ENCODE assay signal across 8 cellular contexts in genomic region chr2:210171309-210172218, GRCh38. TPM values are rescaled to one million over a fixed set of nuclear protein-coding genes. Genes with fewer than 3 reads are reported as not detected.
A peak's percentile ranks its signal among the peaks of the same experiment; 100 is the strongest.
DNase-seq lines count a peak whose midpoint lies in the region; ATAC-seq and TF ChIP-seq lines count a peak whose summit lies in the region.

TSS of gene KANSL1L (minus strand) at chr2:210171409. CDS start at chr2:210154582, 16,827 bp downstream.

- peak within 1 kb of the TSS; percentile 91 for H3K27ac ChIP-seq in PC-9
- peak within 1 kb of the TSS; percentile 100 for H3K27ac ChIP-seq in muscle layer of duodenum (ENCODE audit: low read length)

- H3K4me2 ChIP-seq in PC-9: peak within 1 kb of the TSS; percentile 97

- POLR2A ChIA-PET in PC-9 (lab: Charles Lee; ENCODE audit: unreplicated experiment): interaction anchor here (0.5 to 0.7 kb wide), 6 partner anchors 9 to 1917 kb away, joined by 3 to 17 read pairs (median 7); partner anchors contain the start of gene IDH1

- H3K27me3 ChIP-seq in PC-9 (ENCODE audit: insufficient read depth, low read depth) (no peaks in the 10 kb centered on the region), muscle layer of duodenum (ENCODE audit: low read depth, low read length) (no peaks in the 10 kb centered on the region)

- CTCF ChIA-PET in PC-9 (lab: Charles Lee): no interaction called here

- H3K9me2 ChIP-seq in PC-9 (ENCODE audit: insufficient read depth): no peaks in the 10 kb centered on the region

- no peaks in the 10 kb centered on the region for H4K20me1 ChIP-seq in PC-9 (ENCODE audit: insufficient read depth)

- TF ChIP-seq CTCF in PC-9 (conservative IDR thresholded peaks at IDR 0.05): no peak

- peak; percentile 74 for ATAC-seq in GM21723 (IDR thresholded peaks at IDR 0.05; ENCODE audit: unreplicated experiment)
- peak; percentile 98 for ATAC-seq in esophagus mucosa

- H3F3A ChIP-seq in PC-9 (ENCODE audit: insufficient read depth, low read depth): peaks cover 10% of the 10 kb centered on the region

- peak; percentile 99 for DNase-seq in DMS53 (lab: John Stamatoyannopoulos, UW)
- DNase-seq in KBM-7: peak; percentile 94
- peak; percentile 75 to 94 for DNase-seq in PC-9
- DNase-seq in activated T-cell treated with anti-CD3 and anti-CD28 coated beads, Interleukin-2, amount 50 U/mL, for 48 hours: peak; percentile 97 to 98
- peak; percentile 95 for DNase-seq in stimulated activated CD8-positive, alpha-beta memory T cell treated with anti-CD3 and anti-CD28 coated beads, Interleukin-7, amount 100 ng/mL, for 24 hours (ENCODE audit: low read depth)

- intact Hi-C loops in PC-9 (cut with micrococcal nuclease; ENCODE audit: unreplicated experiment): loop anchor here (2.0 kb wide), 1 partner anchor 169 kb away; the partner anchor contains the start of gene RPE

- H3K79me2 ChIP-seq in PC-9 (ENCODE audit: low read depth): peaks cover 16% of the 10 kb centered on the region

- H3K4me3 ChIP-seq in PC-9 (peak within 1 kb of the TSS; percentile 83), muscle layer of duodenum (ENCODE audit: low read depth in 1 of 2, low read length in 2 of 2) (peak within 1 kb of the TSS; percentile 74 to 86)

- BruUV-seq in PC-9 (replicated peaks; lab: Mats Ljungman, UMichigan): TSS peak; percentile 75

- in situ Hi-C loops in KBM-7 (cut with MboI; ENCODE audit: low pct_unique_long_range_greater_than_20kb, low sequenced_read_pairs): no loop called here

- no peaks in the 10 kb centered on the region for H3K9me3 ChIP-seq in PC-9 (ENCODE audit: insufficient read depth, low read depth)
- no peaks in the 10 kb centered on the region for H3K9me3 ChIP-seq in muscle layer of duodenum (ENCODE audit: control insufficient read depth in 1 of 2, low read length in 2 of 2)

- H2AFZ ChIP-seq in PC-9: peak within 1 kb of the TSS; percentile 95

- H3K4me1 ChIP-seq in PC-9 (replicated peaks; ENCODE audit: insufficient read depth) (peaks cover 17% of the 10 kb centered on the region), muscle layer of duodenum (ENCODE audit: control insufficient read depth in 1 of 2, insufficient read depth in 2 of 2, low read length in 2 of 2) (peaks cover 8 to 29% of the 10 kb centered on the region in 2 donors)

- no peaks in the 10 kb centered on the region for H3K36me3 ChIP-seq in PC-9 (ENCODE audit: low read depth)
- H3K36me3 ChIP-seq in muscle layer of duodenum (ENCODE audit: control insufficient read depth in 1 of 2, insufficient read depth in 2 of 2, low read length in 2 of 2): peaks cover 0 to 5% of the 10 kb centered on the region in 2 donors

RNA-seq across cellular contexts. Expression of gene KANSL1L, which starts in this region (rescaled TPM):
- total RNA-seq in PC-9 (2021) (8.6 and 8.8 TPM in 2 replicates), esophagus mucosa (6.4 TPM)

Comparison
In these comparisons a context has a peak if more than half of its experiments do, and no peak if none do; other contexts are left out.
1. Peak in every context shown above with its lines: DNase-seq, ATAC-seq, H3K4me3 ChIP-seq and H3K27ac ChIP-seq.